Comparison of ENCODE assay signal across 8 cellular contexts in genomic region chr12:12916135-12916956, GRCh38. TPM values are rescaled to one million over a fixed set of nuclear protein-coding genes. Genes with fewer than 3 reads are reported as not detected.
A peak's percentile ranks its signal among the peaks of the same experiment; 100 is the strongest.
DNase-seq lines count a peak whose midpoint lies in the region; ATAC-seq and TF ChIP-seq lines count a peak whose summit lies in the region.

No MANE protein-coding gene starts in this region.

- no peaks in the 10 kb centered on the region for H3K27me3 ChIP-seq in BJ (ENCODE audit: control insufficient read depth, insufficient read depth, low read length)

- no peak overlapping the region for H3K4me3 ChIP-seq in BJ (ENCODE audit: low read depth, low read length)

- no peaks in the 10 kb centered on the region for H3K9me3 Mint-ChIP-seq in activated CD4-positive, alpha-beta memory T cell treated with anti-CD3 and anti-CD28 coated beads for 36 hours
- H3K9me3 Mint-ChIP-seq in memory B cell: no peaks in the 10 kb centered on the region

- ATAC-seq in HG03442 (IDR thresholded peaks at IDR 0.05; ENCODE audit: unreplicated experiment) (peak; percentile 91), memory B cell (ENCODE audit: low read depth) (peak; percentile 99)

- CTCF ChIA-PET in BJ (lab: Yijun Ruan, JAX): interaction anchor here (0.6 to 7.3 kb wide), 30 partner anchors 9 to 299 kb away, joined by 3 to 96 read pairs (median 3); partner anchors contain the start of genes APOLD1 and GPRC5A
- CTCF ChIA-PET in activated CD4-positive, alpha-beta memory T cell treated with anti-CD3 and anti-CD28 coated beads for 36 hours (lab: Charles Lee): interaction anchor here (0.5 to 4.3 kb wide), 45 partner anchors 10 to 1251 kb away, joined by 3 to 68 read pairs (median 4); partner anchors contain the start of gene FAM234B

- POLR2A ChIA-PET in BJ (lab: Charles Lee): interaction anchor here (0.6 kb wide), 2 partner anchors 63 to 279 kb away, joined by 3 read pairs; no protein-coding TSS in a partner anchor
- POLR2A ChIA-PET in activated CD4-positive, alpha-beta memory T cell treated with anti-CD3 and anti-CD28 coated beads for 36 hours (lab: Charles Lee): no interaction called here

- no peaks in the 10 kb centered on the region for H3K36me3 Mint-ChIP-seq in activated CD4-positive, alpha-beta memory T cell treated with anti-CD3 and anti-CD28 coated beads for 36 hours
- H3K36me3 Mint-ChIP-seq in memory B cell: no peaks in the 10 kb centered on the region

- no peak overlapping the region for H3K4me3 Mint-ChIP-seq in activated CD4-positive, alpha-beta memory T cell treated with anti-CD3 and anti-CD28 coated beads for 36 hours
- no peak overlapping the region for H3K4me3 Mint-ChIP-seq in memory B cell

- peaks cover 9% of the 10 kb centered on the region for H3K4me1 Mint-ChIP-seq in activated CD4-positive, alpha-beta memory T cell treated with anti-CD3 and anti-CD28 coated beads for 36 hours (ENCODE audit: low read depth)
- H3K4me1 Mint-ChIP-seq in memory B cell: peaks cover 7% of the 10 kb centered on the region

- intact Hi-C loops in activated CD4-positive, alpha-beta memory T cell treated with anti-CD3 and anti-CD28 coated beads for 36 hours (cut with micrococcal nuclease): loop anchor here (1.0 to 5.0 kb wide), 6 partner anchors 67 to 318 kb away; partner anchors contain the start of gene HEBP1

- TF ChIP-seq CTCF in BJ (IDR thresholded peaks at IDR 0.05; ENCODE audit: insufficient read depth, low read depth, low read length): peak; percentile 96

- peaks cover 12% of the 10 kb centered on the region for H3K27me3 Mint-ChIP-seq in activated CD4-positive, alpha-beta memory T cell treated with anti-CD3 and anti-CD28 coated beads for 36 hours
- H3K27me3 Mint-ChIP-seq in memory B cell: peaks cover 15% of the 10 kb centered on the region

- H3K27ac Mint-ChIP-seq in activated CD4-positive, alpha-beta memory T cell treated with anti-CD3 and anti-CD28 coated beads for 36 hours: no peak overlapping the region
- no peak overlapping the region for H3K27ac Mint-ChIP-seq in memory B cell

- DNase-seq in BJ (ENCODE audit: low read depth): no peak
- DNase-seq in GM19240 (ENCODE audit: insufficient read length, low spot score): peak; percentile 52
- DNase-seq in NCI-H82 (lab: John Stamatoyannopoulos, UW): peak; percentile 90
- peak; percentile 91 for DNase-seq in activated CD4-positive, alpha-beta memory T cell treated with anti-CD3 and anti-CD28 coated beads for 36 hours
- peak; percentile 93 for DNase-seq in ecto neural progenitor cell (ENCODE audit: low spot score)
- DNase-seq in memory B cell (ENCODE audit: low spot score in 2 of 2): peak; percentile 86
- DNase-seq in stimulated activated CD8-positive, alpha-beta memory T cell treated with anti-CD3 and anti-CD28 coated beads, Interleukin-15, amount 100 ng/mL, for 1 hour (ENCODE audit: low read depth): peak; percentile 72

- H3K36me3 ChIP-seq in BJ (ENCODE audit: control insufficient read depth, insufficient read depth, low read length): peaks cover 24% of the 10 kb centered on the region

RNA-seq across cellular contexts. Expression of gene GPRC5A, which starts 25.0 kb away (rescaled TPM):
- polyA plus RNA-seq in BJ (2011; rRNA removed): 230 and 241 TPM in 2 replicates
- 268 and 369 TPM in 2 replicates for polyA minus RNA-seq in BJ (2011; rRNA and poly(A)+ RNA removed)
- total RNA-seq in activated CD4-positive, alpha-beta memory T cell treated with anti-CD3 and anti-CD28 coated beads for 36 hours: under 1 TPM; 0.07 to 0.10 TPM

RNA-seq across cellular contexts. Expression of gene GPRC5D, which starts 35.6 kb away (rescaled TPM):
- not detected in 2 replicates for polyA plus RNA-seq in BJ (2011; rRNA removed)
- not detected in 2 replicates for polyA minus RNA-seq in BJ (2011; rRNA and poly(A)+ RNA removed)
- total RNA-seq in activated CD4-positive, alpha-beta memory T cell treated with anti-CD3 and anti-CD28 coated beads for 36 hours: under 1 TPM in 1 of 2 experiments, not detected in 1; 0.46 TPM
